9 cellular contexts compared by ENCODE assay signal in the genomic region with DNA sequence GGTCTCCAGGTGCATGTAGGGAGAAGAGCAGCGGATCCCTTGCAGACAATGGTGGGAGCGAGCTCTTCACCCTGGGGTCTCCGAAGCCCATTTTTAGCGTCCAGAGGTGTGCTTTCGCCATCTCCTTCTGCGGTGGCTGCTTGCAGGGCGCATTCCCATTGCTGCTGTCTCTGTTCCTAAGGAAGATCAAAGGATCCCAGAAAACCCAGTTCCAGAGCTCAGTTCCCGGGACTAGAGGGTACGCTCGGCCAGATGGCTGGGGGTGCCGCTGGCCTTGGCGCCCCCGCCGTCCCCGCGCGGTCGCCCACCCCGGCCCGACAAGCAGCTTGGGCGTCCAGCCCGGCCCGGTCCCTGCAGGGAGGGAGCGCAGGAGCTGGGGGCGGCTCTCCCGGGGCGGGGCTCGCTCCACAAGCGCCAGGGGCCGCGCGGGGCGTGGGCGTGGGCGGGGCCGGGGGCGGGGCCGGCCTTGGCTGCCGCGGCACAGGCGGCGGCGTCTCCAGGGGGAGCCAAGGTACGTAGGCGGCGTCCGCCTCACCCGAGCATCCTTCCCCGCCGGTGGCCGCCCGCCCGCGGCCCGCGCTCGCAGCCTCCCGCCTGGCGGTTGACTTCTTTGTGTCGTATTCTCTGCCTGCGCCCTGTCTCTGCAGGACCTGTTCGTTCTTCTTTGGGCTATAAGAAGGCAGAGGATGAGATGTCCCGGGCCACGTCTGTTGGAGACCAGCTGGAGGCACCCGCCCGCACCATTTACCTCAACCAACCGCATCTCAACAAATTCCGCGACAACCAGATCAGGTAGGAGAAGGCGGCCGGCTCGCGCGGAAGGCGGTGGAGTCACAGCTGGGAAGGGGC.
DNase-seq lines count a peak whose midpoint lies in the region; ATAC-seq lines count a peak whose summit lies in the region.
"Had no signal": no experiment of that assay in that cellular context is flagged by ENCODE, and none has a peak within 500 bp of the region (broad histone marks: within the 10 kb centered on the region; RNA-seq: fewer than 3 reads in every experiment).

No MANE protein-coding gene starts in this region.

- peaks cover 2% of the 10 kb centered on the region for H3K4me1 ChIP-seq in mesendoderm (ENCODE audit: control insufficient read depth, low read depth, low read length)

- no peaks in the 10 kb centered on the region for H3K79me1 ChIP-seq in mesendoderm (ENCODE audit: low read length)

- H2BK15ac ChIP-seq in mesendoderm (replicated peaks; ENCODE audit: low read depth) = no peak overlapping the region

- H4K5ac ChIP-seq in mesendoderm (ENCODE audit: low read length) = no peak overlapping the region

- H3K4me1 Mint-ChIP-seq in activated naive CD8-positive, alpha-beta T cell treated with anti-CD3 and anti-CD28 coated beads, Interleukin-2, amount 10 ng/mL, durations not matched to agents 7 days and 5 days = peaks cover 5% of the 10 kb centered on the region

- H2AK5ac ChIP-seq in mesendoderm (ENCODE audit: low read length) = no peak overlapping the region

- H3K4me3 ChIP-seq in MG63 (no peak overlapping the region), mesendoderm (ENCODE audit: low read length) (peak overlapping the region; percentile 49)

- no peak overlapping the region for H3K23ac ChIP-seq in mesendoderm (ENCODE audit: low read length)

- peaks cover 2% of the 10 kb centered on the region for H3K9me3 Mint-ChIP-seq in activated naive CD8-positive, alpha-beta T cell treated with anti-CD3 and anti-CD28 coated beads, Interleukin-2, amount 10 ng/mL, durations not matched to agents 7 days and 5 days
- H3K9me3 Mint-ChIP-seq: activated B cell treated with CpG ODN at 0.5 μM for 24 hours had no signal

- peak overlapping the region; percentile 87 for H3K4me2 ChIP-seq in mesendoderm (ENCODE audit: low read length)

- peak overlapping the region; percentile 68 for H3K4me3 Mint-ChIP-seq in activated naive CD8-positive, alpha-beta T cell treated with anti-CD3 and anti-CD28 coated beads, Interleukin-2, amount 10 ng/mL, durations not matched to agents 7 days and 5 days
- H3K4me3 Mint-ChIP-seq: activated B cell treated with CpG ODN at 0.5 μM for 24 hours had no signal

- H4K8ac ChIP-seq in mesendoderm (ENCODE audit: low read depth, low read length) = no peak overlapping the region

- peaks cover 2% of the 10 kb centered on the region for H3K36me3 Mint-ChIP-seq in activated naive CD8-positive, alpha-beta T cell treated with anti-CD3 and anti-CD28 coated beads, Interleukin-2, amount 10 ng/mL, durations not matched to agents 7 days and 5 days

- H3K4ac ChIP-seq in mesendoderm (ENCODE audit: low read depth, low read length) = no peak overlapping the region

- peak overlapping the region; percentile 66 for H3K56ac ChIP-seq in mesendoderm (ENCODE audit: low read length)

- no peak overlapping the region for H3K27ac Mint-ChIP-seq in activated naive CD8-positive, alpha-beta T cell treated with anti-CD3 and anti-CD28 coated beads, Interleukin-2, amount 10 ng/mL, durations not matched to agents 7 days and 5 days
- H3K27ac Mint-ChIP-seq: activated B cell treated with CpG ODN at 0.5 μM for 24 hours had no signal

- H3K27me3 ChIP-seq in MG63 = peaks cover 14% of the 10 kb centered on the region
- H3K27me3 ChIP-seq in mesendoderm (ENCODE audit: insufficient read depth, low read length, poor library complexity) = peaks cover 6% of the 10 kb centered on the region

- H3K36me3 ChIP-seq in MG63 = no peaks in the 10 kb centered on the region
- no peaks in the 10 kb centered on the region for H3K36me3 ChIP-seq in mesendoderm (ENCODE audit: control insufficient read depth, insufficient read depth, low read length)

- peak; percentile 76 for ATAC-seq in activated naive CD8-positive, alpha-beta T cell treated with anti-CD3 and anti-CD28 coated beads, Interleukin-2, amount 10 ng/mL, durations not matched to agents 7 days and 5 days (ENCODE audit: low read depth)
- no peak for ATAC-seq in HG02885 (IDR thresholded peaks at IDR 0.05; ENCODE audit: poor library complexity, unreplicated experiment)
- no peak for ATAC-seq in GM18870 (IDR thresholded peaks at IDR 0.05; ENCODE audit: unreplicated experiment)
- ATAC-seq in GM19463 (IDR thresholded peaks at IDR 0.05; ENCODE audit: unreplicated experiment) = no peak
- ATAC-seq in HG03280 (IDR thresholded peaks at IDR 0.05; ENCODE audit: unreplicated experiment) = no peak

- peak overlapping the region; percentile 61 for H3K9ac ChIP-seq in mesendoderm (ENCODE audit: low read length)

- H3K27me3 Mint-ChIP-seq in activated naive CD8-positive, alpha-beta T cell treated with anti-CD3 and anti-CD28 coated beads, Interleukin-2, amount 10 ng/mL, durations not matched to agents 7 days and 5 days = peaks cover 56% of the 10 kb centered on the region

- H2BK5ac ChIP-seq in mesendoderm (ENCODE audit: low read length) = no peak overlapping the region

- no peak overlapping the region for H2BK120ac ChIP-seq in mesendoderm (ENCODE audit: low read depth, low read length)

- H3K79me2 ChIP-seq in mesendoderm (ENCODE audit: control insufficient read depth, insufficient read depth, low read length) = no peaks in the 10 kb centered on the region

- POLR2A ChIA-PET in activated naive CD8-positive, alpha-beta T cell treated with anti-CD3 and anti-CD28 coated beads, Interleukin-2, amount 10 ng/mL, durations not matched to agents 7 days and 5 days (lab: Charles Lee) = no interaction called here

- H3K18ac ChIP-seq in mesendoderm (ENCODE audit: low read length) = no peak overlapping the region

- no peaks in the 10 kb centered on the region for H3K9me3 ChIP-seq in MG63

- no peak overlapping the region for H3K27ac ChIP-seq in mesendoderm (ENCODE audit: low read depth, low read length)

- peak; percentile 77 for DNase-seq in Daoy (ENCODE audit: low read depth)
- DNase-seq in MG63 = peak; percentile 11
- DNase-seq in activated naive CD8-positive, alpha-beta T cell treated with anti-CD3 and anti-CD28 coated beads, Interleukin-2, amount 10 ng/mL, durations not matched to agents 7 days and 5 days = peak; percentile 48
- peak; percentile 70 for DNase-seq in mesendoderm
- DNase-seq: activated B cell treated with CpG ODN at 0.5 μM for 24 hours had no signal

- WGBS in mesendoderm (ENCODE audit: extremely low coverage, insufficient coverage, low lambda C conversion rate) = no CpG with 5 or more reads among the region's 75 CpGs

Comparison
In these comparisons a context has a peak if more than half of its experiments do, and no peak if none do; other contexts are left out.
1. DNase-seq: peak in every context shown above with its lines; median percentile 77 in Daoy; 70 in mesendoderm; 48 in activated naive CD8-positive, alpha-beta T cell treated with anti-CD3 and anti-CD28 coated beads, Interleukin-2, amount 10 ng/mL, durations not matched to agents 7 days and 5 days; 11 in MG63.